Comparison of ENCODE assay signal across 7 cellular contexts in the genomic region with DNA sequence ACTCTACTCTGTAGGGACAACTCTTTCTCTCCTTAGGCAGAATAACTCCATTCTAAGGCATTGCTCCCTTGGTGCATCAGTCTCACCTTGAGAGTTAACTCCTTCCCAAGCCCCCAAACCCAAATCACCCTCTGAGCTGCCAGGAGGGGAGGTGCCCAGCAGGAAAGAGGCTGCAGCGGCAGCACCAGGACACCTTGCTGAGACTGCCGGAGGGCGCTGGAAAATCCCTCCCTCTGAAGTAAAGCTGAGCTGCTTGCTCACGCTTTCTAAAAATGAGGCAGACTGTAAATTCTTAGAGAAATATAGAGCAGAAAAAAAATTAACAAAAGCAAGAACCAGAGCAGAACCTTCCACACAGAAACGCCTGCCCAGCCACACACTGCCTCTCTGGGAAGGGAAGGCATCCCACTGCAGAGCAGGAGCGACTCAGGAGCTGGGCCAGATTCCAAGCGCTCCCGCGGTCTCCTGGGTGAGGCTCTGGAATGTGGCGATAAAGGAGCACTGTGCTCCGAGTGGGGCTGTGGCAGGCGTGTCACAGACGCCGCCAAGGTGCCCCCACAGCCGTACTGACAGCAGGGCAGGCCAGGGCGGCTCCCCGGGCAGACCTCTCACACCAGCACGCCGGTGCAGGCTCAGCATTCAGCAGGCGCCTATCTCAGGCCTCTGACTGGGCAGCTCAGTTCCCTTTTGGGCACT.
DNase-seq lines count a peak whose midpoint lies in the region; ATAC-seq and TF ChIP-seq lines count a peak whose summit lies in the region.

No MANE protein-coding gene starts in this region.

- TF ChIP-seq CTCF in lung (IDR thresholded peaks at IDR 0.05; ENCODE audit: control extremely low read depth, extremely low read depth) (no peak), upper lobe of right lung (IDR thresholded peaks at IDR 0.05) (no peak)

- H3K4me1 ChIP-seq in lung (ENCODE audit: control insufficient read depth in 2 of 2, insufficient read depth in 2 of 2, low read length in 2 of 2) (peaks cover 11 to 16% of the 10 kb centered on the region in 2 donors), upper lobe of right lung (peaks cover 15% of the 10 kb centered on the region)

- peaks cover 0 to 4% of the 10 kb centered on the region in 2 donors for H3K36me3 ChIP-seq in lung (ENCODE audit: control insufficient read depth in 2 of 2, insufficient read depth in 2 of 2, low read length in 2 of 2)
- no peaks in the 10 kb centered on the region for H3K36me3 ChIP-seq in upper lobe of right lung

- ATAC-seq in lung (ENCODE audit: insufficient read depth, low FRiP score) (peak; percentile 61), upper lobe of right lung (peak; percentile 87), GM19463 (IDR thresholded peaks at IDR 0.05; ENCODE audit: unreplicated experiment) (no peak)

- peak; percentile 85 for DNase-seq in M059J (ENCODE audit: low read depth)
- DNase-seq in ecto neural progenitor cell (ENCODE audit: low spot score), result peak; percentile 84
- peak; percentile 74 for DNase-seq in lung (ENCODE audit: low spot score)
- peak; percentile 85 for DNase-seq in upper lobe of right lung
- no peak for DNase-seq in NOMO-1 (lab: John Stamatoyannopoulos, UW; ENCODE audit: unreplicated experiment in 2 of 2)
- no peak for DNase-seq in NCI-H774 (lab: John Stamatoyannopoulos, UW)

- H3K4me3 ChIP-seq in lung (no peak overlapping the region), upper lobe of right lung (peak overlapping the region; percentile 6)

- intact Hi-C loops in upper lobe of right lung (cut with DNase I), result no loop called here

- H3K27ac ChIP-seq in lung (ENCODE audit: low read depth in 1 of 2, low read length in 1 of 2), result peak overlapping the region; percentile 75 to 79
- peak overlapping the region; percentile 63 for H3K27ac ChIP-seq in upper lobe of right lung

- H3K27me3 ChIP-seq in lung (ENCODE audit: control insufficient read depth, insufficient read depth), result no peaks in the 10 kb centered on the region
- H3K27me3 ChIP-seq in upper lobe of right lung, result no peaks in the 10 kb centered on the region

- WGBS in lung, 2 donors, result 55 to 84% methylated on average over 20 of the region's 20 CpGs

- H3K9me3 ChIP-seq in lung (ENCODE audit: control insufficient read depth in 2 of 2, insufficient read depth in 1 of 2, low read length in 1 of 2) (no peaks in the 10 kb centered on the region), upper lobe of right lung (no peaks in the 10 kb centered on the region)

Comparison
In these comparisons a context has a peak if more than half of its experiments do, and no peak if none do; other contexts are left out.
1. DNase-seq: peak in M059J (single experiment), ecto neural progenitor cell (single experiment), lung (single experiment) and upper lobe of right lung (single experiment); none in NOMO-1 (0 of 2) and NCI-H774 (single experiment).